ENCODE assay signal across 24 cellular contexts in genomic region chr7:140143997-140144396, GRCh38.
"Had no signal": no experiment of that assay in that cellular context is flagged by ENCODE, and none has a peak within 500 bp of the region (broad histone marks: within the 10 kb centered on the region; RNA-seq: fewer than 3 reads in every experiment).

No MANE protein-coding gene starts in this region.

- DNase-seq: activated CD4-positive, alpha-beta T cell treated with anti-CD3 and anti-CD28 coated beads for 48 hours; activated CD4-positive, alpha-beta T cell treated with anti-CD3 and anti-CD28 coated beads, Interleukin-2, amount 50 U/mL, for 4 hours; activated CD8-positive, alpha-beta memory T cell treated with anti-CD3 and anti-CD28 coated beads, Interleukin-2, amount 50 U/mL, for 48 hours; activated CD8-positive, alpha-beta T cell treated with anti-CD3 and anti-CD28 coated beads, Interleukin-2, amount 10 ng/mL, durations not matched to agents 7 days and 5 days; activated effector memory CD4-positive, alpha-beta T cell treated with Interleukin-2 at 50 U/mL for 16 hours; activated naive CD4-positive, alpha-beta T cell; activated T-cell treated with anti-CD3 and anti-CD28 coated beads, Interleukin-2, amount 50 U/mL, for 1 hour; amygdala; brain microvascular endothelial cell; IMR-90; KG1; NCI-H1105; NCI-H1436; NCI-H1694 treated with DMSO at 0.1 percent for 48 hours; NCI-H2029 treated with DMSO at 0.1 percent for 48 hours; NCI-H510A treated with DMSO at 0.1 percent for 48 hours; NCI-H69; NK-92 treated with Interleukin-12 subunit alpha and Interleukin-12 subunit beta, amount 100 ng/mL, for 24 hours; OCI-M1; SHP77 treated with DMSO at 0.1 percent for 48 hours; WERI-Rb-1 had no signal

- ATAC-seq: activated CD8-positive, alpha-beta T cell treated with anti-CD3 and anti-CD28 coated beads, Interleukin-2, amount 10 ng/mL, durations not matched to agents 7 days and 5 days; Panc1 had no signal

- H3K27ac ChIP-seq: brain microvascular endothelial cell, cardiac muscle cell, RWPE1, WERI-Rb-1 had no signal
